23 cellular contexts compared by ENCODE assay signal in the genomic region with DNA sequence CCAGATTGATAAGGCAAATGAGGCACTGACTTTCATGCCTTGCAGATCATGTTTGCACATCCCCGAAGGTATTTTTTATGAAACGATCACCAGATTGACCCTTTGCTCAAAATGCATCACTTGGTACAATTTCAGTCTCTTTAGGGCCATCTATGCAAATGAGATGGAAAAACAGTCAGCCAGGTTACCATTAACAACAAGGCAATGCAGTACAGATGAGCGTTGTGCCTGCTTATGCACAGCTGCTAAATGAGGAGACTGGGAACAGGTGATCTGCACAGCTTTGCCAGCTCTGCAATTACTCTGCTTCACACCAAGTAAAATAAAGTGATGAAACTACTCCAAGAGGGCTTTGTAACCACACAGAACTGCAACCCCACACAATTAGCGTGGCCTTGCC. TPM values are rescaled to one million over a fixed set of nuclear protein-coding genes. Genes with fewer than 3 reads are reported as not detected.
"Had no signal": no experiment of that assay in that cellular context is flagged by ENCODE, and none has a peak within 500 bp of the region (broad histone marks: within the 10 kb centered on the region; RNA-seq: fewer than 3 reads in every experiment).

No MANE protein-coding gene starts in this region.

- H3K36me3 Mint-ChIP-seq: activated naive CD4-positive, alpha-beta T cell treated with anti-CD3 and anti-CD28 coated beads, Interleukin-2, amount 50 U/mL, for 72 hours had no signal

- H3K9me3 Mint-ChIP-seq: activated B cell treated with CpG ODN at 0.5 μM for 24 hours; activated CD8-positive, alpha-beta T cell treated with anti-CD3 and anti-CD28 coated beads for 36 hours; activated naive CD4-positive, alpha-beta T cell treated with anti-CD3 and anti-CD28 coated beads, Interleukin-2, amount 50 U/mL, for 72 hours; nephron; T-helper 2 cell treated with Interferon-gamma antibody and Interleukin-4, amounts not matched to agents 5 μg/mL and 100 μg/mL, for 36 hours had no signal

- H3K27ac Mint-ChIP-seq: activated B cell treated with CpG ODN at 0.5 μM for 24 hours; activated CD8-positive, alpha-beta T cell treated with anti-CD3 and anti-CD28 coated beads for 36 hours; activated naive CD4-positive, alpha-beta T cell treated with anti-CD3 and anti-CD28 coated beads, Interleukin-2, amount 50 U/mL, for 72 hours; nephron; T-helper 2 cell treated with Interferon-gamma antibody and Interleukin-4, amounts not matched to agents 5 μg/mL and 100 μg/mL, for 36 hours had no signal

- H3K4me1 Mint-ChIP-seq: nephron had no signal

- H3K36me3 ChIP-seq: colonic mucosa, transverse colon had no signal

- H3K4me1 ChIP-seq: body of pancreas, colonic mucosa, transverse colon had no signal

- H3K27ac ChIP-seq: body of pancreas, colonic mucosa, transverse colon had no signal

- H3K27me3 Mint-ChIP-seq: activated B cell treated with CpG ODN at 0.5 μM for 24 hours; activated CD8-positive, alpha-beta T cell treated with anti-CD3 and anti-CD28 coated beads for 36 hours had no signal

- H3K4me3 Mint-ChIP-seq: activated B cell treated with CpG ODN at 0.5 μM for 24 hours; activated CD8-positive, alpha-beta T cell treated with anti-CD3 and anti-CD28 coated beads for 36 hours; nephron; T-helper 2 cell treated with Interferon-gamma antibody and Interleukin-4, amounts not matched to agents 5 μg/mL and 100 μg/mL, for 36 hours had no signal

- H3K9me3 ChIP-seq: body of pancreas, colonic mucosa, transverse colon had no signal

- H3K27me3 ChIP-seq: body of pancreas, colonic mucosa, transverse colon had no signal

- DNase-seq: activated B cell treated with CpG ODN at 0.5 μM for 24 hours; activated CD4-positive, alpha-beta T cell treated with anti-CD3 and anti-CD28 coated beads for 48 hours; activated CD8-positive, alpha-beta T cell treated with anti-CD3 and anti-CD28 coated beads for 36 hours; activated effector memory CD4-positive, alpha-beta T cell treated with anti-CD3 and anti-CD28 coated beads, Interleukin-2, amount 50 U/mL, for 16 hours; activated T-cell treated with anti-CD3 and anti-CD28 coated beads, Interleukin-2, amount 50 U/mL, for 48 hours; amygdala; body of pancreas; central memory CD4-positive, alpha-beta T cell; colonic mucosa; foreskin fibroblast; glutamatergic neuron; kidney glomerular epithelial cell; mesendoderm; posterior cingulate gyrus; retina; stimulated activated CD4-positive, alpha-beta T cell treated with anti-CD3 and anti-CD28 coated beads, Interleukin-15, amount 100 ng/mL, for 24 hours; stimulated activated CD4-positive, alpha-beta T cell treated with anti-CD3 and anti-CD28 coated beads, Interleukin-4, amount 100 ng/mL, for 1 hour; stimulated activated naive CD4-positive, alpha-beta T cell treated with Interleukin-2 at 50 U/mL for 16 hours; substantia nigra; transverse colon had no signal

- H3K4me3 ChIP-seq: body of pancreas, colonic mucosa, transverse colon had no signal

- ATAC-seq: activated CD8-positive, alpha-beta T cell treated with anti-CD3 and anti-CD28 coated beads for 36 hours; activated naive CD4-positive, alpha-beta T cell treated with anti-CD3 and anti-CD28 coated beads, Interleukin-2, amount 50 U/mL, for 72 hours; body of pancreas had no signal

RNA-seq across cellular contexts. Expression of a gene that starts 26.1 kb away (rescaled TPM):
- total RNA-seq: activated CD8-positive, alpha-beta T cell treated with anti-CD3 and anti-CD28 coated beads for 36 hours; activated naive CD4-positive, alpha-beta T cell treated with anti-CD3 and anti-CD28 coated beads, Interleukin-2, amount 50 U/mL, for 72 hours had no signal
